Comparison of ENCODE assay signal across 1 cellular context in genomic region chr19:33606556-33606955, GRCh38.
TF ChIP-seq lines count a peak whose summit lies in the region.

No MANE protein-coding gene starts in this region.

TF ChIP-seq in GM23338, 12 proteins besides CTCF, POLR2A, EP300 and RAD21 (continued from another document):
- TF ChIP-seq ETS1 (IDR thresholded peaks at IDR 0.05) (no peak), NANOG (IDR thresholded peaks at IDR 0.05; ENCODE audit: borderline replicate concordance) (no peak), STAT1 (IDR thresholded peaks at IDR 0.05; ENCODE audit: unreplicated experiment) (no peak), ZNF331 (CRISPR knock-in tag; IDR thresholded peaks at IDR 0.05; ENCODE audit: low read depth) (no peak), EZH2 (IDR thresholded peaks at IDR 0.05; ENCODE audit: low read depth, unreplicated experiment) (no peak)
